ENCODE assay signal across 22 cellular contexts in the genomic region with DNA sequence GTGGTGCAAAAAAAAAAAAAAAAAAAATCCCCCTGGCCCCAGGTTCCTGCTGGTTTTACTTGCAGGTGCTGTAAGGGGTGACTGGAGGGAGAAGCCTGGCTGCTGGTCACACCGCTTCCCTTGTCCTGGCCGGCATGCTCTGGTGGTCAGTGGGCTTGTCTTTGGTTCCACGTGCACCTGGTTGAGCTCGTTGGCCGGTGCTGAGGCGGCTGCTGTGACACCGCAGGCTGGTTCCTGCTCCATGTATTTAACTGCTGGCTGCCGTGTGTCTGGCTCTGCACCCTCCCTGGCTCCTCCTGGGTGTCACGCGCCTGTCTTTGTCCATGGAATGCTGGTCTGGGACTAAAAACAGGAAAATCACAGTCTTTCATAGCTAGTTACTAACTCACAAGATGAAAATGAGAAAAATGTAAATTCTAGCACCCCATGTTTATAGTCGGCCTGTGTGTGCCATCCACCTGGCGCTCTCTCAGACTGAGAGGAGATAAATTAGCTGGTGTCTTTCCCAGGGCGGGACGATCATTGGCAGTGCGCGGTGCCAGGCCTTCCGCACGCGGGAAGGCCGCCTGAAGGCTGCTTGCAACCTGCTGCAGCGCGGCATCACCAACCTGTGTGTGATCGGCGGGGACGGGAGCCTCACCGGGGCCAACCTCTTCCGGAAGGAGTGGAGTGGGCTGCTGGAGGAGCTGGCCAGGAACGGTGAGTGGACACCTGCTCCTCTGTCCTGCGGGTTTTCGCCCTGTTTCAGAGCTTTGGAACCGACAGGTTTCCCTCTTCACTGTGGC. TPM values are rescaled to one million over a fixed set of nuclear protein-coding genes. Genes with fewer than 3 reads are reported as not detected.
A peak's percentile ranks its signal among the peaks of the same experiment; 100 is the strongest.
DNase-seq lines count a peak whose midpoint lies in the region; ATAC-seq, FAIRE-seq and TF ChIP-seq lines count a peak whose summit lies in the region.
"Had no signal": no experiment of that assay in that cellular context is flagged by ENCODE, and none has a peak within 500 bp of the region (broad histone marks: within the 10 kb centered on the region; RNA-seq: fewer than 3 reads in every experiment).

No MANE protein-coding gene starts in this region.

- peaks cover 11% of the 10 kb centered on the region for H3K4me1 Mint-ChIP-seq in activated CD8-positive, alpha-beta memory T cell treated with anti-CD3 and anti-CD28 coated beads, Interleukin-2, amount 10 ng/mL, durations not matched to agents 7 days and 5 days
- H3K4me1 Mint-ChIP-seq in astrocyte (ENCODE audit: low read depth, unreplicated experiment), result peaks cover 28% of the 10 kb centered on the region

- 83% methylated on average over 30 of the region's 31 CpGs for WGBS in esophagus muscularis mucosa
- 93% methylated on average over 30 of the region's 31 CpGs for WGBS in suprapubic skin
- WGBS in smooth muscle cell (ENCODE audit: low lambda C conversion rate), result 97% methylated on average over 31 of the region's 31 CpGs

- no peak overlapping the region for H3K4me3 ChIP-seq in astrocyte (ENCODE audit: insufficient read depth, low read depth, low read length)
- no peak overlapping the region for H3K4me3 ChIP-seq in esophagus muscularis mucosa
- no peak overlapping the region for H3K4me3 ChIP-seq in suprapubic skin
- no peak overlapping the region for H3K4me3 ChIP-seq in smooth muscle cell
- H3K4me3 ChIP-seq: GM23338, Peyer's patch had no signal

- CTCF ChIA-PET in activated CD8-positive, alpha-beta memory T cell treated with anti-CD3 and anti-CD28 coated beads, Interleukin-2, amount 10 ng/mL, durations not matched to agents 7 days and 5 days (lab: Charles Lee), result interaction anchor here (1.1 kb wide), 1 partner anchor 10 kb away, joined by 3 read pairs; no protein-coding TSS in a partner anchor

- peaks cover 58% of the 10 kb centered on the region for H3K36me3 Mint-ChIP-seq in activated CD8-positive, alpha-beta memory T cell treated with anti-CD3 and anti-CD28 coated beads, Interleukin-2, amount 10 ng/mL, durations not matched to agents 7 days and 5 days
- H3K36me3 Mint-ChIP-seq in astrocyte (ENCODE audit: low read depth, unreplicated experiment), result peaks cover 20% of the 10 kb centered on the region

- no peak for TF ChIP-seq POLR2A in esophagus muscularis mucosa (IDR thresholded peaks at IDR 0.05; ENCODE audit: low read depth)
- no peak for TF ChIP-seq POLR2A in suprapubic skin (IDR thresholded peaks at IDR 0.05)

- FAIRE-seq in astrocyte (lab: Jason Lieb, UNC), result no peak
- FAIRE-seq: GM12891, GM18507 had no signal

- H4K20me1 ChIP-seq in astrocyte (ENCODE audit: insufficient read depth, low read length) (no peaks in the 10 kb centered on the region), smooth muscle cell (ENCODE audit: low read depth) (no peaks in the 10 kb centered on the region)

- H3K4me3 Mint-ChIP-seq in activated CD8-positive, alpha-beta memory T cell treated with anti-CD3 and anti-CD28 coated beads, Interleukin-2, amount 10 ng/mL, durations not matched to agents 7 days and 5 days, result no peak overlapping the region
- no peak overlapping the region for H3K4me3 Mint-ChIP-seq in astrocyte (ENCODE audit: unreplicated experiment)
- H3K4me3 Mint-ChIP-seq: CD4-positive, alpha-beta memory T cell; GM23338 had no signal

- no peak for ATAC-seq in activated CD8-positive, alpha-beta memory T cell treated with anti-CD3 and anti-CD28 coated beads, Interleukin-2, amount 10 ng/mL, durations not matched to agents 7 days and 5 days
- ATAC-seq: GM23338 had no signal

- no peaks in the 10 kb centered on the region for H3K27me3 Mint-ChIP-seq in activated CD8-positive, alpha-beta memory T cell treated with anti-CD3 and anti-CD28 coated beads, Interleukin-2, amount 10 ng/mL, durations not matched to agents 7 days and 5 days
- no peaks in the 10 kb centered on the region for H3K27me3 Mint-ChIP-seq in astrocyte (ENCODE audit: low read depth, unreplicated experiment)
- H3K27me3 Mint-ChIP-seq: CD4-positive, alpha-beta memory T cell had no signal

- intact Hi-C loops in esophagus muscularis mucosa (cut with DNase I), result loop anchor here (5.0 kb wide), 1 partner anchor 34 kb away; the partner anchor contains the start of gene PFKP

- H3K9me3 ChIP-seq in astrocyte (ENCODE audit: insufficient read depth, low read depth, low read length) (no peaks in the 10 kb centered on the region), esophagus muscularis mucosa (no peaks in the 10 kb centered on the region), suprapubic skin (no peaks in the 10 kb centered on the region), smooth muscle cell (replicated peaks; ENCODE audit: low read depth) (no peaks in the 10 kb centered on the region)
- H3K9me3 ChIP-seq: Peyer's patch had no signal

- peaks cover 20% of the 10 kb centered on the region for H3K4me1 ChIP-seq in astrocyte (ENCODE audit: insufficient read depth, low read length)
- peaks cover 27 to 76% (median 66%) of the 10 kb centered on the region in 4 donors for H3K4me1 ChIP-seq in esophagus muscularis mucosa
- H3K4me1 ChIP-seq in suprapubic skin, result peaks cover 5% of the 10 kb centered on the region
- H3K4me1 ChIP-seq in smooth muscle cell (ENCODE audit: low read depth), result peaks cover 6% of the 10 kb centered on the region

- TF ChIP-seq CTCF in astrocyte (IDR thresholded peaks at IDR 0.05; ENCODE audit: insufficient read depth, low read depth, low read length) (no peak), esophagus muscularis mucosa (IDR thresholded peaks at IDR 0.05) (no peak), suprapubic skin (IDR thresholded peaks at IDR 0.05) (no peak), smooth muscle cell (IDR thresholded peaks at IDR 0.05; ENCODE audit: borderline replicate concordance, insufficient read depth, poor library complexity, severe bottlenecking) (no peak)

- H3K27ac Mint-ChIP-seq in activated CD8-positive, alpha-beta memory T cell treated with anti-CD3 and anti-CD28 coated beads, Interleukin-2, amount 10 ng/mL, durations not matched to agents 7 days and 5 days, result peak overlapping the region; percentile 55
- peak overlapping the region; percentile 30 for H3K27ac Mint-ChIP-seq in astrocyte (ENCODE audit: unreplicated experiment)
- H3K27ac Mint-ChIP-seq: GM23338 had no signal

- H3K79me2 ChIP-seq in astrocyte (ENCODE audit: insufficient read depth, low read length) (peaks cover 83% of the 10 kb centered on the region), smooth muscle cell (ENCODE audit: low read depth) (peaks cover 52% of the 10 kb centered on the region)

- TF ChIP-seq EP300 in esophagus muscularis mucosa (IDR thresholded peaks at IDR 0.05) (peak; percentile 51), suprapubic skin (IDR thresholded peaks at IDR 0.05) (peak; percentile 11)

- H3K27me3 ChIP-seq in astrocyte (ENCODE audit: insufficient read depth, low read length), result no peaks in the 10 kb centered on the region
- H3K27me3 ChIP-seq in esophagus muscularis mucosa, result no peaks in the 10 kb centered on the region
- H3K27me3 ChIP-seq in suprapubic skin, result no peaks in the 10 kb centered on the region
- no peaks in the 10 kb centered on the region for H3K27me3 ChIP-seq in smooth muscle cell (ENCODE audit: low read depth)
- H3K27me3 ChIP-seq: Peyer's patch had no signal

- H3K9ac ChIP-seq in astrocyte (ENCODE audit: low read length) (no peak overlapping the region), smooth muscle cell (ENCODE audit: low read depth) (no peak overlapping the region)

- no peaks in the 10 kb centered on the region for H3K9me3 Mint-ChIP-seq in activated CD8-positive, alpha-beta memory T cell treated with anti-CD3 and anti-CD28 coated beads, Interleukin-2, amount 10 ng/mL, durations not matched to agents 7 days and 5 days (ENCODE audit: low read depth)
- H3K9me3 Mint-ChIP-seq in astrocyte (ENCODE audit: unreplicated experiment), result no peaks in the 10 kb centered on the region
- H3K9me3 Mint-ChIP-seq: CD4-positive, alpha-beta memory T cell; GM23338 had no signal

- no peak for DNase-seq in activated CD8-positive, alpha-beta memory T cell treated with anti-CD3 and anti-CD28 coated beads, Interleukin-2, amount 10 ng/mL, durations not matched to agents 7 days and 5 days
- no peak for DNase-seq in activated CD8-positive, alpha-beta memory T cell treated with anti-CD3 and anti-CD28 coated beads, Interleukin-2, amount 50 U/mL, for 4 hours
- DNase-seq in astrocyte (ENCODE audit: low read depth), result no peak
- DNase-seq in esophagus muscularis mucosa (ENCODE audit: extremely low spot score), result no peak
- no peak for DNase-seq in suprapubic skin (ENCODE audit: low spot score in 2 of 2)
- no peak for DNase-seq in AG20443 (ENCODE audit: low spot score)
- no peak for DNase-seq in smooth muscle cell (lab: John Stamatoyannopoulos, UW; ENCODE audit: unreplicated experiment)
- DNase-seq in effector CD8-positive, alpha-beta T cell (lab: John Stamatoyannopoulos, UW), result no peak
- DNase-seq: 8988T; CD4-positive, alpha-beta memory T cell; DMS53; EL; KBM-7; NCI-H1105; NCI-H2081; NCI-H446 treated with DMSO at 0.1 percent for 48 hours; NCI-H69; Peyer's patch; Right ventricle myocardium superior had no signal

- H3F3A ChIP-seq in smooth muscle cell (ENCODE audit: low read depth), result peaks cover 23% of the 10 kb centered on the region

- H2AFZ ChIP-seq in astrocyte (ENCODE audit: low read depth, low read length) (no peak overlapping the region), smooth muscle cell (ENCODE audit: low read depth) (no peak overlapping the region)
- H2AFZ ChIP-seq: GM23338 had no signal

- H3K4me2 ChIP-seq in astrocyte (ENCODE audit: low read length) (no peak overlapping the region), smooth muscle cell (no peak overlapping the region)
- H3K4me2 ChIP-seq: GM23338 had no signal

- H3K27ac ChIP-seq in astrocyte (ENCODE audit: low read depth, low read length), result no peak overlapping the region
- H3K27ac ChIP-seq in esophagus muscularis mucosa (replicated peaks in 1 of 4), result peak overlapping the region; percentile 54 to 71 (median 68)
- H3K27ac ChIP-seq in suprapubic skin, result no peak overlapping the region
- no peak overlapping the region for H3K27ac ChIP-seq in smooth muscle cell (ENCODE audit: low read depth)
- H3K27ac ChIP-seq: Peyer's patch had no signal

- H3K36me3 ChIP-seq in astrocyte (ENCODE audit: insufficient read depth, low read length), result peaks cover 46% of the 10 kb centered on the region
- H3K36me3 ChIP-seq in esophagus muscularis mucosa, result peaks cover 4 to 59% (median 36%) of the 10 kb centered on the region in 4 donors
- peaks cover 45% of the 10 kb centered on the region for H3K36me3 ChIP-seq in suprapubic skin
- H3K36me3 ChIP-seq in smooth muscle cell (ENCODE audit: low read depth), result peaks cover 10% of the 10 kb centered on the region

RNA-seq across cellular contexts. Expression of gene PFKP, which starts 33.7 kb away (rescaled TPM):
- 100 to 1,000 TPM; 230 to 262 TPM for total RNA-seq in activated CD8-positive, alpha-beta memory T cell treated with anti-CD3 and anti-CD28 coated beads, Interleukin-2, amount 10 ng/mL, durations not matched to agents 7 days and 5 days
- total RNA-seq in astrocyte, result 356 and 361 TPM in 2 replicates
- 100 to 1,000 TPM in 3 of 4 donors, 10 to 100 TPM in 1; 90.8 to 255 (median 112) TPM for total RNA-seq in esophagus muscularis mucosa
- 10 to 100 TPM; 36.7 to 58.9 (median 44.7) TPM for total RNA-seq in suprapubic skin
- 178 and 183 TPM in 2 replicates for total RNA-seq in smooth muscle cell
- polyA plus RNA-seq in smooth muscle cell, result 203 and 251 TPM in 2 replicates

Comparison
In these comparisons a context has a peak if more than half of its experiments do, and no peak if none do; other contexts are left out.
1. H3K27ac ChIP-seq: peak in esophagus muscularis mucosa (4 of 4); none in astrocyte (single experiment), suprapubic skin (single experiment) and smooth muscle cell (single experiment).